ENCODE assay signal across 24 cellular contexts in the genomic region with DNA sequence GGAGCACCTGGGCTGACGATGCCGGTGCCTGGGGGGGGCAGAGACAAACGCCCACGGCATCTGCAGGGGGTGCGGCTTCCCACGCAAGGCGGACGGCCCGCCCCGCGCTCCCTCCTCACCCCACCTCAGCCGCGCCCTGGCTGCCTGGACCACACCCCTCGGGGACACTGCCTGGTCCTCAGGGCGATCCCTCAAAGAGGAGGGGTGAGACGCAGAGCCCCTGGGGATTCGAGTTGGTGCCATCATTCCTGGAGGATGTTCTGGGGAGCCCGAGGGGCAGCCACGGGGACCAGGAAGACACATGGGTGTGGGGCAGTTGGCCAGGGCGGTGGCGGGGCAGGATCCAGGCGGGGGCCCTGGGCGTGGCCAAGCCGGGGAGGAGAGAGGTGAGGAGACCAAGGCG. TPM values are rescaled to one million over a fixed set of nuclear protein-coding genes. Genes with fewer than 3 reads are reported as not detected.
A peak's percentile ranks its signal among the peaks of the same experiment; 100 is the strongest.
DNase-seq lines count a peak whose midpoint lies in the region; ATAC-seq and TF ChIP-seq lines count a peak whose summit lies in the region.
"Had no signal": no experiment of that assay in that cellular context is flagged by ENCODE, and none has a peak within 500 bp of the region (broad histone marks: within the 10 kb centered on the region; RNA-seq: fewer than 3 reads in every experiment).

No MANE protein-coding gene starts in this region.

- no peak for TF ChIP-seq CTCF in heart left ventricle (IDR thresholded peaks at IDR 0.05)
- TF ChIP-seq CTCF in left ventricle myocardium inferior (IDR thresholded peaks at IDR 0.05; ENCODE audit: borderline replicate concordance), result no peak
- TF ChIP-seq CTCF in endodermal cell (conservative IDR thresholded peaks at IDR 0.05), result no peak
- TF ChIP-seq CTCF in PC-9 (conservative IDR thresholded peaks at IDR 0.05), result no peak

- BruUV-seq in PC-9 (replicated peaks; lab: Mats Ljungman, UMichigan), result no TSS peak

- H3K9ac ChIP-seq in endodermal cell (ENCODE audit: extremely low read depth, low read length, poor library complexity, severe bottlenecking), result no peak overlapping the region
- H3K9ac ChIP-seq: SK-N-SH had no signal

- H3K4me3 Mint-ChIP-seq in endodermal cell, result no peak overlapping the region
- H3K4me3 Mint-ChIP-seq: activated naive CD8-positive, alpha-beta T cell treated with anti-CD3 and anti-CD28 coated beads, Interleukin-2, amount 10 ng/mL, durations not matched to agents 7 days and 5 days; HFFc6 had no signal

- no peaks in the 10 kb centered on the region for H3K9me3 ChIP-seq in heart left ventricle
- no peaks in the 10 kb centered on the region for H3K9me3 ChIP-seq in left ventricle myocardium inferior (replicated peaks)
- H3K9me3 ChIP-seq in endodermal cell (ENCODE audit: control insufficient read depth, low read length), result no peaks in the 10 kb centered on the region
- no peaks in the 10 kb centered on the region for H3K9me3 ChIP-seq in PC-9 (ENCODE audit: insufficient read depth, low read depth)
- H3K9me3 ChIP-seq: A549, BE2C, SK-N-SH, upper lobe of left lung had no signal

- H3K36me3 Mint-ChIP-seq in endodermal cell (ENCODE audit: low read depth), result peaks cover 13% of the 10 kb centered on the region

- no peaks in the 10 kb centered on the region for H3K27me3 Mint-ChIP-seq in endodermal cell (ENCODE audit: insufficient read depth)
- H3K27me3 Mint-ChIP-seq: activated naive CD8-positive, alpha-beta T cell treated with anti-CD3 and anti-CD28 coated beads, Interleukin-2, amount 10 ng/mL, durations not matched to agents 7 days and 5 days had no signal

- H3K27ac ChIP-seq in heart left ventricle (no peak overlapping the region), left ventricle myocardium inferior (replicated peaks) (no peak overlapping the region), endodermal cell (ENCODE audit: low read depth, low read length) (no peak overlapping the region), PC-9 (no peak overlapping the region)
- H3K27ac ChIP-seq: A549, upper lobe of left lung had no signal

- CTCF ChIA-PET in PC-9 (lab: Charles Lee), result no interaction called here

- intact Hi-C loops in heart left ventricle (cut with DNase I) (no loop called here), left ventricle myocardium inferior (cut with micrococcal nuclease) (no loop called here), sciatic nerve (cut with DNase I) (no loop called here), PC-9 (cut with micrococcal nuclease; ENCODE audit: unreplicated experiment) (no loop called here)

- no peak overlapping the region for H2AFZ ChIP-seq in PC-9

- H3K27ac Mint-ChIP-seq in endodermal cell, result no peak overlapping the region
- H3K27ac Mint-ChIP-seq: activated naive CD8-positive, alpha-beta T cell treated with anti-CD3 and anti-CD28 coated beads, Interleukin-2, amount 10 ng/mL, durations not matched to agents 7 days and 5 days; HFFc6 had no signal

- H3K36me3 ChIP-seq in heart left ventricle (peaks cover 0 to 55% (median 32%) of the 10 kb centered on the region in 9 donors), left ventricle myocardium inferior (peaks cover 45% of the 10 kb centered on the region), endodermal cell (ENCODE audit: control insufficient read depth, insufficient read depth, low read length) (peaks cover 4% of the 10 kb centered on the region), PC-9 (ENCODE audit: low read depth) (no peaks in the 10 kb centered on the region)

- H4K20me1 ChIP-seq in PC-9 (ENCODE audit: insufficient read depth), result peaks cover 11% of the 10 kb centered on the region

- ATAC-seq in heart left ventricle (no peak), sciatic nerve (no peak)
- ATAC-seq: A549 had no signal

- no peaks in the 10 kb centered on the region for H3K27me3 ChIP-seq in heart left ventricle
- H3K27me3 ChIP-seq in left ventricle myocardium inferior (ENCODE audit: low read depth), result no peaks in the 10 kb centered on the region
- H3K27me3 ChIP-seq in endodermal cell (ENCODE audit: control insufficient read depth, insufficient read depth, low read length, poor library complexity, severe bottlenecking), result no peaks in the 10 kb centered on the region
- no peaks in the 10 kb centered on the region for H3K27me3 ChIP-seq in PC-9 (ENCODE audit: insufficient read depth, low read depth)
- H3K27me3 ChIP-seq: BE2C, upper lobe of left lung had no signal

- no peak overlapping the region for H3K4me2 ChIP-seq in PC-9
- H3K4me2 ChIP-seq: A549, SK-N-SH had no signal

- H3K79me2 ChIP-seq in PC-9 (ENCODE audit: low read depth), result peaks cover 18% of the 10 kb centered on the region

- H3K4me1 Mint-ChIP-seq in endodermal cell, result no peaks in the 10 kb centered on the region

- no peak overlapping the region for H3K4me3 ChIP-seq in heart left ventricle
- no peak overlapping the region for H3K4me3 ChIP-seq in left ventricle myocardium inferior
- no peak overlapping the region for H3K4me3 ChIP-seq in endodermal cell (ENCODE audit: low read length)
- no peak overlapping the region for H3K4me3 ChIP-seq in PC-9
- H3K4me3 ChIP-seq: A549, upper lobe of left lung had no signal

- no peaks in the 10 kb centered on the region for H3K9me3 Mint-ChIP-seq in endodermal cell
- H3K9me3 Mint-ChIP-seq: activated naive CD8-positive, alpha-beta T cell treated with anti-CD3 and anti-CD28 coated beads, Interleukin-2, amount 10 ng/mL, durations not matched to agents 7 days and 5 days; HFFc6 had no signal

- no peaks in the 10 kb centered on the region for H3K9me2 ChIP-seq in PC-9 (ENCODE audit: insufficient read depth)
- H3K9me2 ChIP-seq: SK-N-SH had no signal

- H3F3A ChIP-seq in PC-9 (ENCODE audit: insufficient read depth, low read depth), result no peaks in the 10 kb centered on the region

- H3K4me1 ChIP-seq in heart left ventricle, result peaks cover 0 to 15% (median 4%) of the 10 kb centered on the region in 12 donors
- peaks cover 17% of the 10 kb centered on the region for H3K4me1 ChIP-seq in left ventricle myocardium inferior
- H3K4me1 ChIP-seq in endodermal cell (ENCODE audit: control insufficient read depth, insufficient read depth, low read length), result no peaks in the 10 kb centered on the region
- H3K4me1 ChIP-seq in PC-9 (replicated peaks; ENCODE audit: insufficient read depth), result no peaks in the 10 kb centered on the region
- H3K4me1 ChIP-seq: BE2C had no signal

- TF ChIP-seq POLR2A in heart left ventricle (IDR thresholded peaks at IDR 0.05), result no peak

- 89 to 92% (median 92%) methylated on average over 11 to 25 of the region's 25 CpGs for WGBS in heart left ventricle, 4 donors
- 90 to 95% methylated on average over 9 to 25 of the region's 25 CpGs for WGBS in endodermal cell (ENCODE audit: insufficient coverage in 1 of 2, insufficient read length in 1 of 2), 2 experiments

- DNase-seq in heart left ventricle, result peak in 3 of 5 donors; percentile 6 to 26 (median 16)
- no peak for DNase-seq in left ventricle myocardium inferior
- DNase-seq in endodermal cell, result peak; percentile 38
- peak; percentile 55 for DNase-seq in sciatic nerve (ENCODE audit: low spot score)
- no peak for DNase-seq in stimulated activated CD8-positive, alpha-beta memory T cell treated with anti-CD3 and anti-CD28 coated beads, Interleukin-4, amount 100 ng/mL, for 48 hours
- DNase-seq in PC-9, result no peak
- DNase-seq: activated CD4-positive, alpha-beta T cell treated with anti-CD3 and anti-CD28 coated beads, Interleukin-2, amount 50 U/mL, for 1 hour; activated naive CD8-positive, alpha-beta T cell treated with anti-CD3 and anti-CD28 coated beads, Interleukin-2, amount 10 ng/mL, durations not matched to agents 7 days and 5 days; BE2C; cerebellar nuclear complex; DMS79 treated with DMSO at 0.1 percent for 48 hours; effector CD4-positive, alpha-beta T cell; erythroblast; foreskin fibroblast; HFFc6; hypothalamus; Karpas-422; NCI-H1694; NCI-H2171 treated with DMSO at 0.1 percent for 48 hours; NCI-H526; SK-N-SH; T-helper 2 cell had no signal

- POLR2A ChIA-PET in PC-9 (lab: Charles Lee; ENCODE audit: unreplicated experiment), result no interaction called here

RNA-seq across cellular contexts. Expression of a gene that starts 3.9 kb away (rescaled TPM):
- under 1 TPM in 2 of 9 donors, not detected in 7; 0.12 to 0.38 TPM for total RNA-seq in heart left ventricle
- polyA plus RNA-seq in heart left ventricle, result under 1 TPM in 1 of 2 donors, not detected in 1; 0.23 TPM
- not detected for total RNA-seq in left ventricle myocardium inferior
- not detected for total RNA-seq in endodermal cell
- polyA plus RNA-seq in endodermal cell (2013, experiment 1 of 2), result not detected
- polyA plus RNA-seq in endodermal cell (2013, experiment 2 of 2), result not detected
- 0.22 TPM for total RNA-seq in sciatic nerve
- total RNA-seq in PC-9 (2021), result 0.18 TPM in 1 of 2 replicates, not detected in the other
- total RNA-seq: HFFc6 had no signal

RNA-seq across cellular contexts. Expression of a gene that starts 6.9 kb away (rescaled TPM):
- total RNA-seq in heart left ventricle (10 to 100 TPM; 26.7 to 81.9 (median 30.1) TPM), left ventricle myocardium inferior (36.2 TPM), endodermal cell (10 to 100 TPM; 61.1 to 61.5 TPM), sciatic nerve (28.0 TPM), PC-9 (2021) (80.0 and 103 TPM in 2 replicates)
- 10 to 100 TPM; 41.2 to 63.1 TPM for polyA plus RNA-seq in heart left ventricle
- polyA plus RNA-seq in endodermal cell (2013, experiment 1 of 2), result 63.0 TPM
- 58.3 TPM for polyA plus RNA-seq in endodermal cell (2013, experiment 2 of 2)

RNA-seq across cellular contexts. Expression of a gene that starts 7.3 kb away (rescaled TPM):
- total RNA-seq in heart left ventricle (100 to 1,000 TPM in 1 of 9 donors, 10 to 100 TPM in 8; 25.8 to 100 (median 31.8) TPM), left ventricle myocardium inferior (36.8 TPM), endodermal cell (10 to 100 TPM; 28.0 to 28.1 TPM), sciatic nerve (35.3 TPM), PC-9 (2021) (58.2 and 86.6 TPM in 2 replicates)
- 10 to 100 TPM; 44.5 to 52.0 TPM for polyA plus RNA-seq in heart left ventricle
- polyA plus RNA-seq in endodermal cell (2013, experiment 1 of 2), result 56.0 TPM
- 48.7 TPM for polyA plus RNA-seq in endodermal cell (2013, experiment 2 of 2)

RNA-seq across cellular contexts. Expression of a gene that starts 16.7 kb away (rescaled TPM):
- total RNA-seq in heart left ventricle (100 to 1,000 TPM in 2 of 9 donors, 10 to 100 TPM in 7; 58.0 to 123 (median 79.3) TPM), left ventricle myocardium inferior (78.0 TPM), endodermal cell (100 to 1,000 TPM; 137 to 164 TPM), sciatic nerve (42.7 TPM), PC-9 (2021) (201 and 247 TPM in 2 replicates)
- polyA plus RNA-seq in heart left ventricle, result 100 to 1,000 TPM; 117 to 118 TPM
- polyA plus RNA-seq in endodermal cell (2013, experiment 1 of 2), result 89.8 TPM
- polyA plus RNA-seq in endodermal cell (2013, experiment 2 of 2), result 83.0 TPM

RNA-seq across cellular contexts. Expression of a gene that starts 17.0 kb away (rescaled TPM):
- 10 to 100 TPM in 2 of 9 donors, 1 to 10 TPM in 7; 3.4 to 12.9 (median 6.0) TPM for total RNA-seq in heart left ventricle
- 1 to 10 TPM; 3.6 to 7.8 TPM for polyA plus RNA-seq in heart left ventricle
- total RNA-seq in left ventricle myocardium inferior, result 7.4 TPM
- total RNA-seq in endodermal cell, result 10 to 100 TPM; 34.3 to 64.3 TPM
- 10.6 TPM for polyA plus RNA-seq in endodermal cell (2013, experiment 1 of 2)
- 8.8 TPM for polyA plus RNA-seq in endodermal cell (2013, experiment 2 of 2)
- total RNA-seq in sciatic nerve, result 15.3 TPM
- 24.2 and 32.4 TPM in 2 replicates for total RNA-seq in PC-9 (2021)

Comparison
In these comparisons a context has a peak if more than half of its experiments do, and no peak if none do; other contexts are left out.
1. DNase-seq: peak in heart left ventricle (3 of 5), endodermal cell (single experiment) and sciatic nerve (single experiment); none in left ventricle myocardium inferior (single experiment), stimulated activated CD8-positive, alpha-beta memory T cell treated with anti-CD3 and anti-CD28 coated beads, Interleukin-4, amount 100 ng/mL, for 48 hours (single experiment) and PC-9 (0 of 2).